ENCODE assay signal across 27 cellular contexts in the genomic region with DNA sequence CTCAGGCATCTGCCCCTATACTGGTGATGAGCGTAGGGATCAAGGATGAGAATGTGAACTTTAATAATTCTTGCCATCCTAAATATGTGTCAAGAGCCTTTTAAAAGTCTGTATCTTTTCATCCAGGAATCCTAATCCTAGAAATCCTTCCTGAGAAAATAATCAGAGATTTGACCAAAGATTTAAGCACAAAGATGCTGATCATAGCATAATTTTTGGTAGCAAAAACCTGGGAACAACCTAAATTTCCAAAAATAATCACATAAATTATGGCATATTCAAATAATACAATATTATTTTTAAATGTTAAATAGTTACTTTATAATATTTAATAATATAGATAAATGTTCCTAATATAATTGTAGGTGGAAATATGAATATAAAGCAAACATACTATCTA.
"Had no signal": no experiment of that assay in that cellular context is flagged by ENCODE, and none has a peak within 500 bp of the region (broad histone marks: within the 10 kb centered on the region; RNA-seq: fewer than 3 reads in every experiment).

No MANE protein-coding gene starts in this region.

- DNase-seq: hypothalamus; immature natural killer cell; kidney; left colon; left lung; lower lobe of right lung; mammary epithelial cell; mesenchymal stem cell; naive thymus-derived CD8-positive, alpha-beta T cell; nucleus accumbens; psoas muscle; stimulated activated CD4-positive, alpha-beta T cell treated with anti-CD3 and anti-CD28 coated beads, Interleukin-12 subunit alpha, Interleukin-12 subunit beta, amount 100 ng/mL, for 4 hours; stimulated activated CD4-positive, alpha-beta T cell treated with anti-CD3 and anti-CD28 coated beads, Interleukin-15, amount 100 ng/mL, for 24 hours; stimulated activated CD4-positive, alpha-beta T cell treated with anti-CD3 and anti-CD28 coated beads, Interleukin-2, amount 100 ng/mL, for 24 hours; stimulated activated CD4-positive, alpha-beta T cell treated with anti-CD3 and anti-CD28 coated beads, Interleukin-4, amount 100 ng/mL, for 1 hour; stimulated activated naive CD4-positive, alpha-beta T cell; tibial artery; upper lobe of right lung had no signal

- ATAC-seq: left colon; left lung; lower lobe of right lung; naive thymus-derived CD8-positive, alpha-beta T cell; sciatic nerve; stimulated activated effector memory CD8-positive, alpha-beta T cell treated with anti-CD3 and anti-CD28 coated beads, Interleukin-12 subunit alpha, Interleukin-12 subunit beta, amount 100 ng/mL, for 72 hours; upper lobe of right lung had no signal

- H3K9ac ChIP-seq: parathyroid adenoma had no signal

- H3K27ac ChIP-seq: left lung, lower lobe of right lung, parathyroid adenoma, psoas muscle, right atrium auricular region, skin epidermis, suprapubic skin, thoracic aorta, tibial artery, upper lobe of right lung had no signal

- H3K9me3 ChIP-seq: left lung, lower lobe of right lung, psoas muscle, right atrium auricular region, suprapubic skin, thoracic aorta, tibial artery, upper lobe of right lung had no signal

- H3K27me3 ChIP-seq: left lung, right atrium auricular region, suprapubic skin, tibial artery, upper lobe of right lung had no signal

- H2AFZ ChIP-seq: parathyroid adenoma had no signal

- H3K4me3 ChIP-seq: left lung, lower lobe of right lung, psoas muscle, right atrium auricular region, skin epidermis, suprapubic skin, thoracic aorta, tibial artery, upper lobe of right lung had no signal

- FAIRE-seq: islet of Langerhans, kidney, urothelium cell line had no signal

- H3K79me2 ChIP-seq: parathyroid adenoma had no signal

- H3K4me1 ChIP-seq: left lung, lower lobe of right lung, parathyroid adenoma, right atrium auricular region, suprapubic skin, tibial artery, upper lobe of right lung had no signal

- H3K36me3 ChIP-seq: lower lobe of right lung, right atrium auricular region, thoracic aorta, upper lobe of right lung had no signal
